In the genomic region with DNA sequence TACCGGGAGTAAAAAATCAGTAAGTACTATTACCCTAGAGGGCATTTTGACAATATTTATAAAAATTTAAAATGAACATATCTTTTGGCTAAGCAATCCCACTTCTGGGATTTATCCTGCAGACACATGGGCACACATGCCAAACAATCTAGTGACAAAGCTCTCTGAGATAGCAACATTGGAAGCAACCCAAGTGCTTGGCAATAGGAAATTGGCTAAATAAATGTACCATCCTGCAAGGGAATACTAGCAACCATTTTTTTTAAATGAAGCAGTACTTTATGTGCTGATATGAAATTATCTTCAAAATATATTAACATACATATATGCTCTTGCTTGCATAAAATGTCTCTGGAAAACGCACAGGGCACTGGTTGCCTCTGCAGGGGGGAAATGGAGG, we compare ENCODE assay signal across 1 cellular context.
TF ChIP-seq lines count a peak whose summit lies in the region.

No MANE protein-coding gene starts in this region.

TF ChIP-seq in HCT116, 20 proteins besides CTCF, POLR2A, EP300 and RAD21 (continued from another document):
- TF ChIP-seq, protein P1, sequence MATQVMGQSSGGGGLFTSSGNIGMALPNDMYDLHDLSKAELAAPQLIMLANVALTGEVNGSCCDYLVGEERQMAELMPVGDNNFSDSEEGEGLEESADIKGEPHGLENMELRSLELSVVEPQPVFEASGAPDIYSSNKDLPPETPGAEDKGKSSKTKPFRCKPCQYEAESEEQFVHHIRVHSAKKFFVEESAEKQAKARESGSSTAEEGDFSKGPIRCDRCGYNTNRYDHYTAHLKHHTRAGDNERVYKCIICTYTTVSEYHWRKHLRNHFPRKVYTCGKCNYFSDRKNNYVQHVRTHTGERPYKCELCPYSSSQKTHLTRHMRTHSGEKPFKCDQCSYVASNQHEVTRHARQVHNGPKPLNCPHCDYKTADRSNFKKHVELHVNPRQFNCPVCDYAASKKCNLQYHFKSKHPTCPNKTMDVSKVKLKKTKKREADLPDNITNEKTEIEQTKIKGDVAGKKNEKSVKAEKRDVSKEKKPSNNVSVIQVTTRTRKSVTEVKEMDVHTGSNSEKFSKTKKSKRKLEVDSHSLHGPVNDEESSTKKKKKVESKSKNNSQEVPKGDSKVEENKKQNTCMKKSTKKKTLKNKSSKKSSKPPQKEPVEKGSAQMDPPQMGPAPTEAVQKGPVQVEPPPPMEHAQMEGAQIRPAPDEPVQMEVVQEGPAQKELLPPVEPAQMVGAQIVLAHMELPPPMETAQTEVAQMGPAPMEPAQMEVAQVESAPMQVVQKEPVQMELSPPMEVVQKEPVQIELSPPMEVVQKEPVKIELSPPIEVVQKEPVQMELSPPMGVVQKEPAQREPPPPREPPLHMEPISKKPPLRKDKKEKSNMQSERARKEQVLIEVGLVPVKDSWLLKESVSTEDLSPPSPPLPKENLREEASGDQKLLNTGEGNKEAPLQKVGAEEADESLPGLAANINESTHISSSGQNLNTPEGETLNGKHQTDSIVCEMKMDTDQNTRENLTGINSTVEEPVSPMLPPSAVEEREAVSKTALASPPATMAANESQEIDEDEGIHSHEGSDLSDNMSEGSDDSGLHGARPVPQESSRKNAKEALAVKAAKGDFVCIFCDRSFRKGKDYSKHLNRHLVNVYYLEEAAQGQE (IDR thresholded peaks at IDR 0.05; ENCODE audit: low read depth), result no peak
- TF ChIP-seq ZFX (IDR thresholded peaks at IDR 0.05) (no peak), YY1 (IDR thresholded peaks at IDR 0.05; ENCODE audit: extremely low read depth, insufficient replicate concordance, low read depth, low read length) (no peak), ZNF274 (IDR thresholded peaks at IDR 0.05; ENCODE audit: low read depth, low read length) (no peak), EGR1 (IDR thresholded peaks at IDR 0.05; ENCODE audit: low read depth) (no peak)
